ENCODE assay signal across 1 cellular context in the genomic region with DNA sequence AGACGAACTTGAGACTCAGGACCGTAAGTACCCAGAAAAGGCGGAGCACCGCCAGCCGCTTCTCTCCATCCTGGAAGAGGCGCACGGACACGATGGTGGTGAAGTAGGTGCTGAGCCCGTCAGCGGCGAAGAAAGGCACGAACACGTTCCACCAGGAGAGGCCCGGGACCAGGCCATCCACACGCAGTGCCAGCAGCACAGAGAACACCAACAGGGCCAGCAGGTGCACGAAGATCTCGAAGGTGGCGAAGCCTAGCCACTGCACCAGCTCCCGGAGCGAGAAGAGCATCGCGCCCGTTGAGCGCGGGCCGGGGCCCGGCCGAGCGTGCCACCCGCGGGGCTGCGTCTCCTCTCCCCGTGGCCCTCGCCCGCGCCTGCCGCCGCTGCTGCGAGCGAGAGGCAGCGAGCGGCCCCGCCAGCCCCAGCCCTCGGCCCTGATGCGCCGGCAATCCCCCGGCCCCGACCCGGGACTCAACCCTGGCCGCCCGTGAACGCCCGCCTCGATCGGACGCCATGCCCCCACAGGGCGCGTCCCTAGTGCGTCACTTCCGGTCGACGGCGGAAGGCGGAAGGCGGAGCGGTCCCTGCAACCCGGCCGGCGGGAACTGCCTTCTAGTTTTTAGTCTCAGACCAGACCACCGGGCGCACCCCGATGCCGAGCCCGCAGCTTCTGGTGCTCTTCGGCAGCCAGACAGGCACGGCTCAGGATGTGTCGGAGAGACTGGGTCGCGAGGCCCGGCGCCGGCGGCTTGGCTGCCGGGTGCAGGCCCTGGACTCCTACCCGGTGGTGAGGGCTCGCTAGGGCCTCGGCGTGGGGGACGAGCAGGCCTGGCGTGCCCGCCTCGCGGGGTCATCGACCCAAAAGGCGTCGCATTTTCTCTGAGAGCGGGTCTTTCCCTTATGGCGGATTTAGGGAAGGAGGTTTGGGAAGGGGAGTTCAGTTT.
TF ChIP-seq lines count a peak whose summit lies in the region.

A gene (plus strand): TSS at position 575 of the 944 bp plus-strand sequence. CDS start 78 bp downstream, at position 653.
A gene with protein sequence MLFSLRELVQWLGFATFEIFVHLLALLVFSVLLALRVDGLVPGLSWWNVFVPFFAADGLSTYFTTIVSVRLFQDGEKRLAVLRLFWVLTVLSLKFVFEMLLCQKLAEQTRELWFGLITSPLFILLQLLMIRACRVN (minus strand): TSS at position 523 of the 944 bp plus-strand sequence. CDS start 234 bp downstream, at position 289.

TF ChIP-seq in SK-N-SH, 30 proteins besides CTCF, POLR2A, EP300 and RAD21 (continued from another document):
- TF ChIP-seq, protein P1, sequence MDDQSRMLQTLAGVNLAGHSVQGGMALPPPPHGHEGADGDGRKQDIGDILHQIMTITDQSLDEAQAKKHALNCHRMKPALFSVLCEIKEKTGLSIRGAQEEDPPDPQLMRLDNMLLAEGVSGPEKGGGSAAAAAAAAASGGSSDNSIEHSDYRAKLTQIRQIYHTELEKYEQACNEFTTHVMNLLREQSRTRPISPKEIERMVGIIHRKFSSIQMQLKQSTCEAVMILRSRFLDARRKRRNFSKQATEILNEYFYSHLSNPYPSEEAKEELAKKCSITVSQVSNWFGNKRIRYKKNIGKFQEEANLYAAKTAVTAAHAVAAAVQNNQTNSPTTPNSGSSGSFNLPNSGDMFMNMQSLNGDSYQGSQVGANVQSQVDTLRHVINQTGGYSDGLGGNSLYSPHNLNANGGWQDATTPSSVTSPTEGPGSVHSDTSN (IDR thresholded peaks at IDR 0.05) = no peak
- TF ChIP-seq TAF1 (IDR thresholded peaks at IDR 0.05; ENCODE audit: borderline replicate concordance, low read depth, low read length) = peak; percentile 92
- no peak for TF ChIP-seq SMC3 (IDR thresholded peaks at IDR 0.05; ENCODE audit: low read depth, low read length)
- TF ChIP-seq, protein P2, sequence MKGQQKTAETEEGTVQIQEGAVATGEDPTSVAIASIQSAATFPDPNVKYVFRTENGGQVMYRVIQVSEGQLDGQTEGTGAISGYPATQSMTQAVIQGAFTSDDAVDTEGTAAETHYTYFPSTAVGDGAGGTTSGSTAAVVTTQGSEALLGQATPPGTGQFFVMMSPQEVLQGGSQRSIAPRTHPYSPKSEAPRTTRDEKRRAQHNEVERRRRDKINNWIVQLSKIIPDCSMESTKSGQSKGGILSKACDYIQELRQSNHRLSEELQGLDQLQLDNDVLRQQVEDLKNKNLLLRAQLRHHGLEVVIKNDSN (IDR thresholded peaks at IDR 0.05; ENCODE audit: borderline replicate concordance, low read depth) = no peak
- TF ChIP-seq TEAD4 (IDR thresholded peaks at IDR 0.05; ENCODE audit: borderline replicate concordance, insufficient read depth) = no peak
- no peak for TF ChIP-seq EZH2phosphoT487 (IDR thresholded peaks at IDR 0.05; ENCODE audit: borderline replicate concordance, low read depth)
- no peak for TF ChIP-seq TCF12 (IDR thresholded peaks at IDR 0.05)
- TF ChIP-seq RFX5 (IDR thresholded peaks at IDR 0.05; ENCODE audit: low read length) = no peak
- TF ChIP-seq, protein P3, sequence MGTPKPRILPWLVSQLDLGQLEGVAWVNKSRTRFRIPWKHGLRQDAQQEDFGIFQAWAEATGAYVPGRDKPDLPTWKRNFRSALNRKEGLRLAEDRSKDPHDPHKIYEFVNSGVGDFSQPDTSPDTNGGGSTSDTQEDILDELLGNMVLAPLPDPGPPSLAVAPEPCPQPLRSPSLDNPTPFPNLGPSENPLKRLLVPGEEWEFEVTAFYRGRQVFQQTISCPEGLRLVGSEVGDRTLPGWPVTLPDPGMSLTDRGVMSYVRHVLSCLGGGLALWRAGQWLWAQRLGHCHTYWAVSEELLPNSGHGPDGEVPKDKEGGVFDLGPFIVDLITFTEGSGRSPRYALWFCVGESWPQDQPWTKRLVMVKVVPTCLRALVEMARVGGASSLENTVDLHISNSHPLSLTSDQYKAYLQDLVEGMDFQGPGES (IDR thresholded peaks at IDR 0.05; ENCODE audit: low read depth, low read length) = no peak
- TF ChIP-seq YY1 (IDR thresholded peaks at IDR 0.05; ENCODE audit: low read depth) = peak; percentile 91
- TF ChIP-seq, protein P4, sequence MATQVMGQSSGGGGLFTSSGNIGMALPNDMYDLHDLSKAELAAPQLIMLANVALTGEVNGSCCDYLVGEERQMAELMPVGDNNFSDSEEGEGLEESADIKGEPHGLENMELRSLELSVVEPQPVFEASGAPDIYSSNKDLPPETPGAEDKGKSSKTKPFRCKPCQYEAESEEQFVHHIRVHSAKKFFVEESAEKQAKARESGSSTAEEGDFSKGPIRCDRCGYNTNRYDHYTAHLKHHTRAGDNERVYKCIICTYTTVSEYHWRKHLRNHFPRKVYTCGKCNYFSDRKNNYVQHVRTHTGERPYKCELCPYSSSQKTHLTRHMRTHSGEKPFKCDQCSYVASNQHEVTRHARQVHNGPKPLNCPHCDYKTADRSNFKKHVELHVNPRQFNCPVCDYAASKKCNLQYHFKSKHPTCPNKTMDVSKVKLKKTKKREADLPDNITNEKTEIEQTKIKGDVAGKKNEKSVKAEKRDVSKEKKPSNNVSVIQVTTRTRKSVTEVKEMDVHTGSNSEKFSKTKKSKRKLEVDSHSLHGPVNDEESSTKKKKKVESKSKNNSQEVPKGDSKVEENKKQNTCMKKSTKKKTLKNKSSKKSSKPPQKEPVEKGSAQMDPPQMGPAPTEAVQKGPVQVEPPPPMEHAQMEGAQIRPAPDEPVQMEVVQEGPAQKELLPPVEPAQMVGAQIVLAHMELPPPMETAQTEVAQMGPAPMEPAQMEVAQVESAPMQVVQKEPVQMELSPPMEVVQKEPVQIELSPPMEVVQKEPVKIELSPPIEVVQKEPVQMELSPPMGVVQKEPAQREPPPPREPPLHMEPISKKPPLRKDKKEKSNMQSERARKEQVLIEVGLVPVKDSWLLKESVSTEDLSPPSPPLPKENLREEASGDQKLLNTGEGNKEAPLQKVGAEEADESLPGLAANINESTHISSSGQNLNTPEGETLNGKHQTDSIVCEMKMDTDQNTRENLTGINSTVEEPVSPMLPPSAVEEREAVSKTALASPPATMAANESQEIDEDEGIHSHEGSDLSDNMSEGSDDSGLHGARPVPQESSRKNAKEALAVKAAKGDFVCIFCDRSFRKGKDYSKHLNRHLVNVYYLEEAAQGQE (IDR thresholded peaks at IDR 0.05; ENCODE audit: low read depth, low read length) = peak; percentile 43; the same call in 1 of the 2 replicates
- TF ChIP-seq CHD2 (IDR thresholded peaks at IDR 0.05; ENCODE audit: low read length, partially characterized antibody) = peak; percentile 59
- TF ChIP-seq, protein P5, sequence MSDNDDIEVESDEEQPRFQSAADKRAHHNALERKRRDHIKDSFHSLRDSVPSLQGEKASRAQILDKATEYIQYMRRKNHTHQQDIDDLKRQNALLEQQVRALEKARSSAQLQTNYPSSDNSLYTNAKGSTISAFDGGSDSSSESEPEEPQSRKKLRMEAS (IDR thresholded peaks at IDR 0.05; ENCODE audit: low read depth) = peak; percentile 82
- TF ChIP-seq NFIC (IDR thresholded peaks at IDR 0.05; ENCODE audit: borderline replicate concordance) = no peak
- no peak for TF ChIP-seq RCOR1 (IDR thresholded peaks at IDR 0.05; ENCODE audit: low read length)
- peak; percentile 85 for TF ChIP-seq POLR2AphosphoS5 (IDR thresholded peaks at IDR 0.05; ENCODE audit: low read depth, low read length)
- no peak for TF ChIP-seq FOXM1 (IDR thresholded peaks at IDR 0.05; ENCODE audit: low read depth)
- TF ChIP-seq, protein P6, sequence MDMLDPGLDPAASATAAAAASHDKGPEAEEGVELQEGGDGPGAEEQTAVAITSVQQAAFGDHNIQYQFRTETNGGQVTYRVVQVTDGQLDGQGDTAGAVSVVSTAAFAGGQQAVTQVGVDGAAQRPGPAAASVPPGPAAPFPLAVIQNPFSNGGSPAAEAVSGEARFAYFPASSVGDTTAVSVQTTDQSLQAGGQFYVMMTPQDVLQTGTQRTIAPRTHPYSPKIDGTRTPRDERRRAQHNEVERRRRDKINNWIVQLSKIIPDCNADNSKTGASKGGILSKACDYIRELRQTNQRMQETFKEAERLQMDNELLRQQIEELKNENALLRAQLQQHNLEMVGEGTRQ (IDR thresholded peaks at IDR 0.05; ENCODE audit: borderline replicate concordance, low read depth, low read length) = no peak
TF ChIP-seq in SK-N-SH: peak in this region for 10.
